Comparison of ENCODE assay signal across 2 cellular contexts in the genomic region with DNA sequence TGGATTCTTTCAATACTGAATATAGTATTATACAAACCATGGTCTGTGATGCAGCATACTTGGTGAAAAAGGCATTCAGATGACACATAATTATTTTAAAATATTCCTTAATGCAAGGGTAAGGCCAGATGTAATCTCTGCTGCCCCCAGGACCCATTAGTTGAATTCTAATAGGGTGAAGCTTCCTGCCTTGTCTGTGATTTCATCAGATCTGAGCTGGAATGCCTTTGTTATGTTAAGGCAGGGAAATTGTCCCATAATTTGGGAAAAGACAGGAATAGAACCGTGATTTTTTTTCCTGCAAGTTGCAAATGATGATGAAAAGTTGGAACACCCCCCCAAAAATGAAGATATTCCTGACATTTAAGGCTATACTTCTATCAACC.
TF ChIP-seq lines count a peak whose summit lies in the region.

No MANE protein-coding gene starts in this region.

TF ChIP-seq in IMR-90, 13 proteins besides CTCF, POLR2A, EP300 and RAD21:
- no peak for TF ChIP-seq MAFK (IDR thresholded peaks at IDR 0.05; ENCODE audit: low read depth, low read length)
- no peak for TF ChIP-seq RCOR1 (IDR thresholded peaks at IDR 0.05; ENCODE audit: insufficient replicate concordance, low read length)
- no peak for TF ChIP-seq RFX5 (IDR thresholded peaks at IDR 0.05; ENCODE audit: low read depth, low read length)
- TF ChIP-seq CEBPB (IDR thresholded peaks at IDR 0.05; ENCODE audit: low read depth, low read length) = no peak
- TF ChIP-seq BHLHE40 (IDR thresholded peaks at IDR 0.05; ENCODE audit: low read depth, low read length) = no peak
- TF ChIP-seq CHD1 (IDR thresholded peaks at IDR 0.05; ENCODE audit: low read depth, low read length) = no peak
- no peak for TF ChIP-seq MAZ (IDR thresholded peaks at IDR 0.05; ENCODE audit: borderline replicate concordance, low read depth, low read length)
- TF ChIP-seq, protein P1, sequence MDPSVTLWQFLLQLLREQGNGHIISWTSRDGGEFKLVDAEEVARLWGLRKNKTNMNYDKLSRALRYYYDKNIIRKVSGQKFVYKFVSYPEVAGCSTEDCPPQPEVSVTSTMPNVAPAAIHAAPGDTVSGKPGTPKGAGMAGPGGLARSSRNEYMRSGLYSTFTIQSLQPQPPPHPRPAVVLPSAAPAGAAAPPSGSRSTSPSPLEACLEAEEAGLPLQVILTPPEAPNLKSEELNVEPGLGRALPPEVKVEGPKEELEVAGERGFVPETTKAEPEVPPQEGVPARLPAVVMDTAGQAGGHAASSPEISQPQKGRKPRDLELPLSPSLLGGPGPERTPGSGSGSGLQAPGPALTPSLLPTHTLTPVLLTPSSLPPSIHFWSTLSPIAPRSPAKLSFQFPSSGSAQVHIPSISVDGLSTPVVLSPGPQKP (IDR thresholded peaks at IDR 0.05; ENCODE audit: borderline replicate concordance, low read depth, low read length) = no peak
- TF ChIP-seq MXI1 (IDR thresholded peaks at IDR 0.05; ENCODE audit: borderline replicate concordance, low read depth, low read length) = no peak
- TF ChIP-seq, protein P2, sequence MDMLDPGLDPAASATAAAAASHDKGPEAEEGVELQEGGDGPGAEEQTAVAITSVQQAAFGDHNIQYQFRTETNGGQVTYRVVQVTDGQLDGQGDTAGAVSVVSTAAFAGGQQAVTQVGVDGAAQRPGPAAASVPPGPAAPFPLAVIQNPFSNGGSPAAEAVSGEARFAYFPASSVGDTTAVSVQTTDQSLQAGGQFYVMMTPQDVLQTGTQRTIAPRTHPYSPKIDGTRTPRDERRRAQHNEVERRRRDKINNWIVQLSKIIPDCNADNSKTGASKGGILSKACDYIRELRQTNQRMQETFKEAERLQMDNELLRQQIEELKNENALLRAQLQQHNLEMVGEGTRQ (IDR thresholded peaks at IDR 0.05; ENCODE audit: low read depth, low read length) = no peak
- TF ChIP-seq FOS (IDR thresholded peaks at IDR 0.05; ENCODE audit: low read depth, low read length) = no peak
- TF ChIP-seq NFE2L2 (IDR thresholded peaks at IDR 0.05; ENCODE audit: low read depth, low read length) = no peak
- TF ChIP-seq SMC3 (IDR thresholded peaks at IDR 0.05; ENCODE audit: low read depth, low read length) = no peak

TF ChIP-seq in GM12878, 131 proteins besides CTCF, POLR2A, EP300 and RAD21:
- TF ChIP-seq NR2C2 (IDR thresholded peaks at IDR 0.05; ENCODE audit: borderline replicate concordance, control insufficient read depth, insufficient read length, low read depth) (no peak), LARP7 (IDR thresholded peaks at IDR 0.05) (no peak), ATF7 (IDR thresholded peaks at IDR 0.05; ENCODE audit: low read depth) (no peak), SKIL (IDR thresholded peaks at IDR 0.05; ENCODE audit: low read depth, poor library complexity, severe bottlenecking) (no peak), MTA2 (IDR thresholded peaks at IDR 0.05; ENCODE audit: low read depth) (no peak), SRF (IDR thresholded peaks at IDR 0.05; ENCODE audit: low read depth in 2 of 2, low read length in 2 of 2) (no peak), ZBED1 (IDR thresholded peaks at IDR 0.05; ENCODE audit: borderline replicate concordance) (no peak), MXI1 (IDR thresholded peaks at IDR 0.05; ENCODE audit: low read depth, low read length) (no peak), NFIC (IDR thresholded peaks at IDR 0.05; ENCODE audit: low read depth, low read length) (no peak)
